In the genomic region with DNA sequence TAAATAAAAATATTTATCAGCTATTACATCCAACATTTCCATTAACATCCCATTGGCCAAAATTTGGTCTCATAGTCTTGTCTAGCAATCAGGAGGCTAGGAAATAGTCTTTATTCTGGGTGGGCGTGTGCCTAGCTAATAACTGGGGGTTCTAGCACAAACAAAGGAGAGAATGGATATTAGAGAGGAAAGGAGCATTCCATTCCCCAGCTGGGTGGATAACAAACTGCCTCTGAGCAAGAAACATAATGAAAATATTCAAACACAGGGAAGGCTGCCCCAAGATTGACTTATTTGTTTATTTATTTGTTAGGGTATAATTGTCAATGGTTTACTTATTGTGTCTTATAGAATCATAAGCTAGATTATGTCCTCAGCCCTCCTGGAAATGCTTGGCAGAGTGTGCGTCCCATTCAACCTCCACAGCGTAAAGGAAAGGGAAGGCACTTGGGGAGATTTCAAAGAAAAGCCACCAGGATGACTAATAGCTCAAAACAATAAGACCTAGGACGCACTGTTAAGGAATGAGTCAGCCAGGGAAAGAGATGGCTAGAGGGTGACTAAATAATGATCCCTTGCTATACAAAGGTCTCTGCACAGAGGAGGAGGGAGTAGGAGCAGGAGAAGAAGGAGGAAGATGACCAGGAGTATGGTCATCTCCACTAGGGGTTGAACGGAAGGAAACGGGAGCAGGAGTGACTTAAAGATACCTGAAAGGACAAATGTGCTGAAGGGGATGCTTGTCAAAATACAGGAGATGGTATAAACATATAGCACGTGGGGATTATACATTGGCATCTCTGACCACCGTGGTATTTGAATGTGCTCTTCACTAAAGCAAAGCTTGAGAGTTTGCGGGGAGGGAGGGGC, we compare ENCODE assay signal across 9 cellular contexts. TPM values are rescaled to one million over a fixed set of nuclear protein-coding genes. Genes with fewer than 3 reads are reported as not detected.
DNase-seq lines count a peak whose midpoint lies in the region; ATAC-seq, FAIRE-seq and TF ChIP-seq lines count a peak whose summit lies in the region.
"Had no signal": no experiment of that assay in that cellular context is flagged by ENCODE, and none has a peak within 500 bp of the region (broad histone marks: within the 10 kb centered on the region; RNA-seq: fewer than 3 reads in every experiment).

No MANE protein-coding gene starts in this region.

- H4K20me1 ChIP-seq in keratinocyte (ENCODE audit: control insufficient read depth, extremely low read depth, insufficient read depth, low read length), result no peaks in the 10 kb centered on the region

- no peak overlapping the region for H3K4me3 Mint-ChIP-seq in activated CD8-positive, alpha-beta T cell treated with anti-CD3 and anti-CD28 coated beads for 36 hours
- H3K4me3 Mint-ChIP-seq in stimulated activated memory B cell treated with anti-CD40 and anti-IgM and Interleukin-4, amounts not matched to agents 10 μg/mL and 1 μg/mL and 100 μg/mL, for 72 hours, result no peak overlapping the region
- H3K4me3 Mint-ChIP-seq: T-cell had no signal

- POLR2A ChIA-PET in activated CD8-positive, alpha-beta T cell treated with anti-CD3 and anti-CD28 coated beads for 36 hours (lab: Charles Lee), result no interaction called here

- intact Hi-C loops in activated CD8-positive, alpha-beta T cell treated with anti-CD3 and anti-CD28 coated beads for 36 hours (cut with micrococcal nuclease), result no loop called here

- H3K4me3 ChIP-seq in keratinocyte (ENCODE audit: control insufficient read depth in 2 of 3, extremely low read depth in 1 of 3, insufficient read depth in 2 of 3, low read depth in 1 of 3, low read length in 3 of 3), result no peak overlapping the region

- H3K27ac Mint-ChIP-seq in activated CD8-positive, alpha-beta T cell treated with anti-CD3 and anti-CD28 coated beads for 36 hours, result no peak overlapping the region
- no peak overlapping the region for H3K27ac Mint-ChIP-seq in stimulated activated memory B cell treated with anti-CD40 and anti-IgM and Interleukin-4, amounts not matched to agents 10 μg/mL and 1 μg/mL and 100 μg/mL, for 72 hours
- H3K27ac Mint-ChIP-seq: T-cell had no signal

- H3K36me3 Mint-ChIP-seq in activated CD8-positive, alpha-beta T cell treated with anti-CD3 and anti-CD28 coated beads for 36 hours (ENCODE audit: low read depth), result peaks cover 3% of the 10 kb centered on the region
- H3K36me3 Mint-ChIP-seq in stimulated activated memory B cell treated with anti-CD40 and anti-IgM and Interleukin-4, amounts not matched to agents 10 μg/mL and 1 μg/mL and 100 μg/mL, for 72 hours, result no peaks in the 10 kb centered on the region

- no peak for TF ChIP-seq CTCF in activated CD8-positive, alpha-beta T cell treated with anti-CD3 and anti-CD28 coated beads for 36 hours (IDR thresholded peaks at IDR 0.05)
- no peak for TF ChIP-seq CTCF in keratinocyte (optimal IDR thresholded peaks at IDR 0.05 in 1 of 3, IDR thresholded peaks at IDR 0.05 in 1 of 3, conservative IDR thresholded peaks at IDR 0.05 in 1 of 3; ENCODE audit: extremely low read depth in 1 of 3, insufficient read depth in 2 of 3, low read length in 3 of 3)

- FAIRE-seq in keratinocyte (lab: Jason Lieb, UNC), result peak; percentile 74

- H3K4me2 ChIP-seq in keratinocyte (ENCODE audit: control insufficient read depth, extremely low read depth, insufficient read depth, low read depth, low read length), result peak overlapping the region; percentile 42

- peaks cover 10% of the 10 kb centered on the region for H3K4me1 Mint-ChIP-seq in activated CD8-positive, alpha-beta T cell treated with anti-CD3 and anti-CD28 coated beads for 36 hours (ENCODE audit: low read depth)
- peaks cover 12% of the 10 kb centered on the region for H3K4me1 Mint-ChIP-seq in stimulated activated memory B cell treated with anti-CD40 and anti-IgM and Interleukin-4, amounts not matched to agents 10 μg/mL and 1 μg/mL and 100 μg/mL, for 72 hours
- H3K4me1 Mint-ChIP-seq: T-cell had no signal

- H3K9me3 ChIP-seq in keratinocyte (ENCODE audit: control insufficient read depth, low read depth, low read length), result no peaks in the 10 kb centered on the region

- no peaks in the 10 kb centered on the region for H3K27me3 ChIP-seq in keratinocyte (ENCODE audit: control insufficient read depth, extremely low read depth, insufficient read depth, low read length)

- no peak overlapping the region for H2AFZ ChIP-seq in keratinocyte (ENCODE audit: control insufficient read depth, low read length)

- H3K79me2 ChIP-seq in keratinocyte (ENCODE audit: control insufficient read depth, insufficient read depth, low read length), result no peaks in the 10 kb centered on the region

- peaks cover 3% of the 10 kb centered on the region for H3K9me3 Mint-ChIP-seq in activated CD8-positive, alpha-beta T cell treated with anti-CD3 and anti-CD28 coated beads for 36 hours
- H3K9me3 Mint-ChIP-seq in stimulated activated memory B cell treated with anti-CD40 and anti-IgM and Interleukin-4, amounts not matched to agents 10 μg/mL and 1 μg/mL and 100 μg/mL, for 72 hours, result peaks cover 5% of the 10 kb centered on the region

- no peaks in the 10 kb centered on the region for H3K36me3 ChIP-seq in keratinocyte (ENCODE audit: control insufficient read depth in 2 of 2, extremely low read depth in 1 of 2, insufficient read depth in 2 of 2, low read length in 2 of 2)

- peak; percentile 39 for ATAC-seq in HG03442 (IDR thresholded peaks at IDR 0.05; ENCODE audit: unreplicated experiment)
- peak; percentile 86 for ATAC-seq in activated CD8-positive, alpha-beta T cell treated with anti-CD3 and anti-CD28 coated beads for 36 hours
- ATAC-seq in stimulated activated memory B cell treated with anti-CD40 and anti-IgM and Interleukin-4, amounts not matched to agents 10 μg/mL and 1 μg/mL and 100 μg/mL, for 72 hours, result no peak
- ATAC-seq: T-cell had no signal

- dilution Hi-C loops in keratinocyte (cut with MboI; ENCODE audit: extremely low pct_ligation_motif_present, low sequenced_read_pairs), result no loop called here

- peaks cover 17% of the 10 kb centered on the region for H3K27me3 Mint-ChIP-seq in activated CD8-positive, alpha-beta T cell treated with anti-CD3 and anti-CD28 coated beads for 36 hours
- H3K27me3 Mint-ChIP-seq in stimulated activated memory B cell treated with anti-CD40 and anti-IgM and Interleukin-4, amounts not matched to agents 10 μg/mL and 1 μg/mL and 100 μg/mL, for 72 hours, result no peaks in the 10 kb centered on the region

- peak; percentile 95 for DNase-seq in AG08395 (ENCODE audit: low spot score)
- peak; percentile 15 for DNase-seq in activated CD8-positive, alpha-beta T cell treated with anti-CD3 and anti-CD28 coated beads for 36 hours
- no peak for DNase-seq in keratinocyte (ENCODE audit: low read depth, low spot score)
- no peak for DNase-seq in activated gamma-delta T cell treated with Interleukin-2 at 50 U/mL for 16 hours
- DNase-seq in NCI-H1105 treated with DMSO at 0.1 percent for 48 hours (lab: John Stamatoyannopoulos, UW), result no peak
- DNase-seq in GM19238 (ENCODE audit: insufficient read length, low spot score), result no peak
- DNase-seq: T-cell had no signal

- no peak overlapping the region for H3K27ac ChIP-seq in keratinocyte (ENCODE audit: control insufficient read depth, insufficient read depth, low read length)

- H3K4me1 ChIP-seq in keratinocyte (ENCODE audit: control insufficient read depth, extremely low read depth, insufficient read depth, low read length), result peaks cover 15% of the 10 kb centered on the region

- H3K9me1 ChIP-seq in keratinocyte (ENCODE audit: control insufficient read depth, extremely low read depth, insufficient read depth, low read length), result no peaks in the 10 kb centered on the region

- CTCF ChIA-PET in activated CD8-positive, alpha-beta T cell treated with anti-CD3 and anti-CD28 coated beads for 36 hours (lab: Charles Lee), result interaction anchor here (0.9 kb wide), 1 partner anchor 77 kb away, joined by 4 read pairs; no protein-coding TSS in a partner anchor

- no peak overlapping the region for H3K9ac ChIP-seq in keratinocyte (ENCODE audit: control insufficient read depth, extremely low read depth, insufficient read depth, low read length)

RNA-seq across cellular contexts. Expression of a gene that starts 23.5 kb away (rescaled TPM):
- total RNA-seq in activated CD8-positive, alpha-beta T cell treated with anti-CD3 and anti-CD28 coated beads for 36 hours, result 10 to 100 TPM; 35.7 to 40.1 TPM
- 9.7 to 20.7 TPM (median 11.2 TPM) in 3 replicates for polyA plus RNA-seq in keratinocyte
- 11.4 TPM for polyA plus RNA-seq in keratinocyte (2011; ENCODE audit: low read depth)
- 9.4 and 19.0 TPM in 2 replicates for polyA plus RNA-seq in keratinocyte (2011; cell fraction: cytosol; rRNA removed)
- polyA plus RNA-seq in keratinocyte (2011; cell fraction: nucleus; rRNA removed), result 9.1 and 11.4 TPM in 2 replicates
- 12.9 and 19.2 TPM in 2 replicates for polyA plus RNA-seq in keratinocyte (2012; ENCODE audit: low replicate concordance)
- 2.1 to 19.8 TPM (median 9.6 TPM) in 3 replicates for polyA minus RNA-seq in keratinocyte
- 9.2 TPM for polyA minus RNA-seq in keratinocyte (2011; cell fraction: cytosol; rRNA and poly(A)+ RNA removed)
- 8.4 and 16.5 TPM in 2 replicates for polyA minus RNA-seq in keratinocyte (2011; cell fraction: nucleus; rRNA and poly(A)+ RNA removed)

RNA-seq across cellular contexts. Expression of a gene that starts 56.2 kb away (rescaled TPM):
- 1,000 to 10,000 TPM; 1,401 to 1,445 TPM for total RNA-seq in activated CD8-positive, alpha-beta T cell treated with anti-CD3 and anti-CD28 coated beads for 36 hours
- polyA plus RNA-seq in keratinocyte, result 1,238 to 1,751 TPM (median 1,377 TPM) in 3 replicates
- 522 TPM for polyA plus RNA-seq in keratinocyte (2011; ENCODE audit: low read depth)
- polyA plus RNA-seq in keratinocyte (2011; cell fraction: cytosol; rRNA removed), result 1,297 and 1,976 TPM in 2 replicates
- polyA plus RNA-seq in keratinocyte (2011; cell fraction: nucleus; rRNA removed), result 270 and 346 TPM in 2 replicates
- 1,973 and 2,515 TPM in 2 replicates for polyA plus RNA-seq in keratinocyte (2012; ENCODE audit: low replicate concordance)
- polyA minus RNA-seq in keratinocyte, result 17.9 to 194 TPM (median 98.4 TPM) in 3 replicates
- polyA minus RNA-seq in keratinocyte (2011; cell fraction: cytosol; rRNA and poly(A)+ RNA removed), result 249 TPM
- polyA minus RNA-seq in keratinocyte (2011; cell fraction: nucleus; rRNA and poly(A)+ RNA removed), result 64.2 and 123 TPM in 2 replicates

Comparison
In these comparisons a context has a peak if more than half of its experiments do, and no peak if none do; other contexts are left out.
1. DNase-seq: peak in AG08395 (single experiment) and activated CD8-positive, alpha-beta T cell treated with anti-CD3 and anti-CD28 coated beads for 36 hours (single experiment); none in keratinocyte (single experiment), activated gamma-delta T cell treated with Interleukin-2 at 50 U/mL for 16 hours (single experiment), NCI-H1105 treated with DMSO at 0.1 percent for 48 hours (single experiment) and GM19238 (single experiment).